10 cellular contexts compared by ENCODE assay signal in genomic region chr16:11233727-11234376, GRCh38. TPM values are rescaled to one million over a fixed set of nuclear protein-coding genes. Genes with fewer than 3 reads are reported as not detected.
A peak's percentile ranks its signal among the peaks of the same experiment; 100 is the strongest.
DNase-seq lines count a peak whose midpoint lies in the region; FAIRE-seq and TF ChIP-seq lines count a peak whose summit lies in the region.
"Had no signal": no experiment of that assay in that cellular context is flagged by ENCODE, and none has a peak within 500 bp of the region (broad histone marks: within the 10 kb centered on the region; RNA-seq: fewer than 3 reads in every experiment).

No MANE protein-coding gene starts in this region.

- peak overlapping the region; percentile 56 for H3K4me3 Mint-ChIP-seq in activated T-helper 2 cell treated with anti-CD3 and anti-CD28 coated beads, Interferon-gamma antibody, Interleukin-2, Interleukin-4, amounts not matched to agents 10 μg/mL and 5 μg/mL and 100 μg/mL, durations not matched to agents 14 hours and 24 hours and 36 hours (ENCODE audit: low read depth)
- no peak overlapping the region for H3K4me3 Mint-ChIP-seq in Caco-2 (ENCODE audit: unreplicated experiment)

- H3K9me3 Mint-ChIP-seq in activated T-helper 2 cell treated with anti-CD3 and anti-CD28 coated beads, Interferon-gamma antibody, Interleukin-2, Interleukin-4, amounts not matched to agents 10 μg/mL and 5 μg/mL and 100 μg/mL, durations not matched to agents 14 hours and 24 hours and 36 hours, result no peaks in the 10 kb centered on the region
- H3K9me3 Mint-ChIP-seq in Caco-2 (ENCODE audit: unreplicated experiment), result no peaks in the 10 kb centered on the region

- H3K4me1 ChIP-seq in Caco-2, result no peaks in the 10 kb centered on the region

- H3K27me3 ChIP-seq in Caco-2 (replicated peaks; ENCODE audit: control insufficient read depth, insufficient read depth, low read length), result no peaks in the 10 kb centered on the region

- BruUV-seq in Caco-2 (replicated peaks; lab: Mats Ljungman, UMichigan), result no TSS peak

- TF ChIP-seq POLR2A in H54 (IDR thresholded peaks at IDR 0.05; ENCODE audit: low read depth, low read length), result no peak

- H3K36me3 Mint-ChIP-seq in activated T-helper 2 cell treated with anti-CD3 and anti-CD28 coated beads, Interferon-gamma antibody, Interleukin-2, Interleukin-4, amounts not matched to agents 10 μg/mL and 5 μg/mL and 100 μg/mL, durations not matched to agents 14 hours and 24 hours and 36 hours (ENCODE audit: low read depth), result no peaks in the 10 kb centered on the region
- no peaks in the 10 kb centered on the region for H3K36me3 Mint-ChIP-seq in Caco-2 (ENCODE audit: insufficient read depth, unreplicated experiment)

- H3K27ac Mint-ChIP-seq in activated T-helper 2 cell treated with anti-CD3 and anti-CD28 coated beads, Interferon-gamma antibody, Interleukin-2, Interleukin-4, amounts not matched to agents 10 μg/mL and 5 μg/mL and 100 μg/mL, durations not matched to agents 14 hours and 24 hours and 36 hours, result peak overlapping the region; percentile 98
- no peak overlapping the region for H3K27ac Mint-ChIP-seq in Caco-2 (ENCODE audit: unreplicated experiment)

- DNase-seq in ELR (ENCODE audit: low read depth), result peak; percentile 82
- DNase-seq in T-helper 2 cell, result peak in 3 of 5 experiments; percentile 35 to 77 (median 67)
- peak; percentile 62 for DNase-seq in activated T-helper 2 cell treated with anti-CD3 and anti-CD28 coated beads, Interferon-gamma antibody, Interleukin-2, Interleukin-4, amounts not matched to agents 10 μg/mL and 5 μg/mL and 100 μg/mL, durations not matched to agents 14 hours and 24 hours and 36 hours (ENCODE audit: low spot score)
- DNase-seq in stimulated activated CD4-positive, alpha-beta T cell treated with anti-CD3 and anti-CD28 coated beads, Interleukin-1b, Interleukin-23, amount 100 ng/mL, for 48 hours, result peak; percentile 90
- DNase-seq in NCI-H345 treated with DMSO at 0.1 percent for 48 hours (lab: John Stamatoyannopoulos, UW; ENCODE audit: unreplicated experiment), result no peak
- DNase-seq in Caco-2, result no peak
- DNase-seq in H54 (ENCODE audit: insufficient read length, low spot score), result no peak
- no peak for DNase-seq in NCI-H1048 (lab: John Stamatoyannopoulos, UW)

- FAIRE-seq in H54 (lab: Jason Lieb, UNC), result no peak

- intact Hi-C loops in activated T-helper 2 cell treated with anti-CD3 and anti-CD28 coated beads, Interferon-gamma antibody, Interleukin-2, Interleukin-4, amounts not matched to agents 10 μg/mL and 5 μg/mL and 100 μg/mL, durations not matched to agents 14 hours and 24 hours and 36 hours (cut with micrococcal nuclease), result loop anchor here (1.0 kb wide), 9 partner anchors 9 to 269 kb away; no protein-coding TSS in a partner anchor
- intact Hi-C loops in Caco-2 (cut with micrococcal nuclease; ENCODE audit: unreplicated experiment), result no loop called here

- no peaks in the 10 kb centered on the region for H3K9me3 ChIP-seq in Caco-2

- CTCF ChIA-PET in Caco-2 (lab: Charles Lee), result no interaction called here

- TF ChIP-seq CTCF in Caco-2 (IDR thresholded peaks at IDR 0.05; ENCODE audit: insufficient read depth in 1 of 2, low read depth in 1 of 2, low read length in 1 of 2, severe bottlenecking in 1 of 2, unreplicated experiment in 1 of 2), result peak in 1 of 2 experiments; percentile 7

- no peaks in the 10 kb centered on the region for H3K36me3 ChIP-seq in Caco-2 (ENCODE audit: control insufficient read depth, insufficient read depth, low read length)

- H3K4me3 ChIP-seq in Caco-2 (ENCODE audit: low read depth, low read length), result no peak overlapping the region

- no peaks in the 10 kb centered on the region for H3K27me3 Mint-ChIP-seq in activated T-helper 2 cell treated with anti-CD3 and anti-CD28 coated beads, Interferon-gamma antibody, Interleukin-2, Interleukin-4, amounts not matched to agents 10 μg/mL and 5 μg/mL and 100 μg/mL, durations not matched to agents 14 hours and 24 hours and 36 hours (ENCODE audit: low read depth)
- H3K27me3 Mint-ChIP-seq in Caco-2 (ENCODE audit: insufficient read depth, unreplicated experiment), result no peaks in the 10 kb centered on the region

- peaks cover 74% of the 10 kb centered on the region for H3K4me1 Mint-ChIP-seq in activated T-helper 2 cell treated with anti-CD3 and anti-CD28 coated beads, Interferon-gamma antibody, Interleukin-2, Interleukin-4, amounts not matched to agents 10 μg/mL and 5 μg/mL and 100 μg/mL, durations not matched to agents 14 hours and 24 hours and 36 hours (ENCODE audit: low read depth)
- H3K4me1 Mint-ChIP-seq in Caco-2 (ENCODE audit: low read depth, unreplicated experiment), result no peaks in the 10 kb centered on the region

- POLR2A ChIA-PET in Caco-2 (lab: Charles Lee), result interaction anchor here (0.7 kb wide), 1 partner anchor 9 kb away, joined by 5 read pairs; no protein-coding TSS in a partner anchor

RNA-seq across cellular contexts. Expression of gene SOCS1, which starts 22.2 kb away (rescaled TPM):
- 217 and 219 TPM in 2 replicates for total RNA-seq in activated T-helper 2 cell treated with anti-CD3 and anti-CD28 coated beads, Interferon-gamma antibody, Interleukin-2, Interleukin-4, amounts not matched to agents 10 μg/mL and 5 μg/mL and 100 μg/mL, durations not matched to agents 14 hours and 24 hours and 36 hours
- 8.1 and 13.2 TPM in 2 replicates for total RNA-seq in Caco-2 (2022)

RNA-seq across cellular contexts. Expression of gene TNP2, which starts 35.3 kb away (rescaled TPM):
- total RNA-seq in activated T-helper 2 cell treated with anti-CD3 and anti-CD28 coated beads, Interferon-gamma antibody, Interleukin-2, Interleukin-4, amounts not matched to agents 10 μg/mL and 5 μg/mL and 100 μg/mL, durations not matched to agents 14 hours and 24 hours and 36 hours, result not detected in 2 replicates
- not detected in 2 replicates for total RNA-seq in Caco-2 (2022)
- total RNA-seq: lung microvascular endothelial cell, SK-MEL-5 had no signal

RNA-seq across cellular contexts. Expression of gene PRM3, which starts 39.6 kb away (rescaled TPM):
- total RNA-seq in activated T-helper 2 cell treated with anti-CD3 and anti-CD28 coated beads, Interferon-gamma antibody, Interleukin-2, Interleukin-4, amounts not matched to agents 10 μg/mL and 5 μg/mL and 100 μg/mL, durations not matched to agents 14 hours and 24 hours and 36 hours, result not detected in 2 replicates
- not detected in 2 replicates for total RNA-seq in Caco-2 (2022)
- total RNA-seq: lung microvascular endothelial cell, SK-MEL-5 had no signal

RNA-seq across cellular contexts. Expression of gene PRM2, which starts 42.4 kb away (rescaled TPM):
- total RNA-seq in activated T-helper 2 cell treated with anti-CD3 and anti-CD28 coated beads, Interferon-gamma antibody, Interleukin-2, Interleukin-4, amounts not matched to agents 10 μg/mL and 5 μg/mL and 100 μg/mL, durations not matched to agents 14 hours and 24 hours and 36 hours, result not detected in 2 replicates
- not detected in 2 replicates for total RNA-seq in Caco-2 (2022)
- total RNA-seq: lung microvascular endothelial cell, SK-MEL-5 had no signal

RNA-seq across cellular contexts. Expression of gene PRM1, which starts 47.3 kb away (rescaled TPM):
- total RNA-seq in activated T-helper 2 cell treated with anti-CD3 and anti-CD28 coated beads, Interferon-gamma antibody, Interleukin-2, Interleukin-4, amounts not matched to agents 10 μg/mL and 5 μg/mL and 100 μg/mL, durations not matched to agents 14 hours and 24 hours and 36 hours, result not detected in 2 replicates
- not detected in 2 replicates for total RNA-seq in Caco-2 (2022)
- total RNA-seq: lung microvascular endothelial cell, SK-MEL-5 had no signal

Comparison
In these comparisons a context has a peak if more than half of its experiments do, and no peak if none do; other contexts are left out.
1. DNase-seq: peak in ELR (single experiment), T-helper 2 cell (3 of 5), activated T-helper 2 cell treated with anti-CD3 and anti-CD28 coated beads, Interferon-gamma antibody, Interleukin-2, Interleukin-4, amounts not matched to agents 10 μg/mL and 5 μg/mL and 100 μg/mL, durations not matched to agents 14 hours and 24 hours and 36 hours (single experiment) and stimulated activated CD4-positive, alpha-beta T cell treated with anti-CD3 and anti-CD28 coated beads, Interleukin-1b, Interleukin-23, amount 100 ng/mL, for 48 hours (single experiment); none in NCI-H345 treated with DMSO at 0.1 percent for 48 hours (single experiment), Caco-2 (0 of 2), H54 (single experiment) and NCI-H1048 (single experiment).
2. RNA of gene SOCS1, which starts 22.2 kb away (total RNA-seq): 217 to 219 TPM in activated T-helper 2 cell treated with anti-CD3 and anti-CD28 coated beads, Interferon-gamma antibody, Interleukin-2, Interleukin-4, amounts not matched to agents 10 μg/mL and 5 μg/mL and 100 μg/mL, durations not matched to agents 14 hours and 24 hours and 36 hours; 8.1 to 13.2 TPM in Caco-2; every median in the first group is over 10 times any median in the second.